8 cellular contexts compared by ENCODE assay signal in genomic region chr19:35702223-35703012, GRCh38. TPM values are rescaled to one million over a fixed set of nuclear protein-coding genes. Genes with fewer than 3 reads are reported as not detected.
DNase-seq lines count a peak whose midpoint lies in the region; ATAC-seq and TF ChIP-seq lines count a peak whose summit lies in the region.

No MANE protein-coding gene starts in this region.

- WGBS in ectodermal cell, 2 experiments: 1% methylated on average over 50 of the region's 50 CpGs

- H3K36me3 ChIP-seq in ectodermal cell (ENCODE audit: control insufficient read depth, insufficient read depth, low read length): no peaks in the 10 kb centered on the region
- no peaks in the 10 kb centered on the region for H3K36me3 ChIP-seq in lower lobe of right lung

- peak overlapping the region; percentile 30 for H3K4me3 ChIP-seq in ectodermal cell (ENCODE audit: insufficient read depth, low read depth, low read length)
- peak overlapping the region; percentile 78 for H3K4me3 ChIP-seq in lower lobe of right lung

- no peaks in the 10 kb centered on the region for H3K9me3 ChIP-seq in ectodermal cell (ENCODE audit: control insufficient read depth, low read length)
- no peaks in the 10 kb centered on the region for H3K9me3 ChIP-seq in lower lobe of right lung

- ATAC-seq in GM19372 (IDR thresholded peaks at IDR 0.05; ENCODE audit: low read depth, unreplicated experiment): peak; percentile 96
- peak; percentile 97 for ATAC-seq in HG03521 (IDR thresholded peaks at IDR 0.05; ENCODE audit: unreplicated experiment)
- ATAC-seq in lower lobe of right lung: peak; percentile 99 to 100

- intact Hi-C loops in lower lobe of right lung (cut with DNase I): no loop called here

- H3K4me1 ChIP-seq in ectodermal cell (ENCODE audit: control insufficient read depth, insufficient read depth, low read length): no peaks in the 10 kb centered on the region
- peaks cover 12% of the 10 kb centered on the region for H3K4me1 ChIP-seq in lower lobe of right lung

- H3K27me3 ChIP-seq in ectodermal cell (ENCODE audit: control insufficient read depth, insufficient read depth, low read length, poor library complexity, severe bottlenecking) (peaks cover 29% of the 10 kb centered on the region), lower lobe of right lung (ENCODE audit: low read depth) (no peaks in the 10 kb centered on the region)

- peak overlapping the region; percentile 37 for H3K27ac ChIP-seq in C4-2B
- H3K27ac ChIP-seq in ectodermal cell (ENCODE audit: insufficient read depth, low read depth, low read length, poor library complexity, severe bottlenecking): no peak overlapping the region
- peak overlapping the region; percentile 67 for H3K27ac ChIP-seq in lower lobe of right lung

- DNase-seq in NCI-H748 (lab: John Stamatoyannopoulos, UW; ENCODE audit: unreplicated experiment) (peak; percentile 100), lower lobe of right lung (peak; percentile 98)
- peak; percentile 93 to 95 for DNase-seq in activated CD4-positive, alpha-beta T cell treated with anti-CD3 and anti-CD28 coated beads, Interleukin-2, amount 50 U/mL, for 48 hours
- DNase-seq in stimulated activated CD4-positive, alpha-beta T cell treated with anti-CD3 and anti-CD28 coated beads, TNF-alpha, amount 100 ng/mL, for 1 hour (ENCODE audit: low read depth in 3 of 3, low spot score in 1 of 3): peak; percentile 74 to 85 (median 84)

- no peak for TF ChIP-seq CTCF in C4-2B (conservative IDR thresholded peaks at IDR 0.05)
- no peak for TF ChIP-seq CTCF in lower lobe of right lung (IDR thresholded peaks at IDR 0.05)

RNA-seq across cellular contexts. Expression of gene ZBTB32, which starts 1.9 kb away (rescaled TPM):
- polyA plus RNA-seq in ectodermal cell (2013, experiment 1 of 4): not detected
- polyA plus RNA-seq in ectodermal cell (2013, experiment 2 of 4): not detected
- polyA plus RNA-seq in ectodermal cell (2013, experiment 3 of 4): not detected
- polyA plus RNA-seq in ectodermal cell (2013, experiment 4 of 4): not detected
- 0.21 TPM for total RNA-seq in lower lobe of right lung

RNA-seq across cellular contexts. Expression of gene KMT2B, which starts 15.4 kb away (rescaled TPM):
- 33.4 TPM for polyA plus RNA-seq in ectodermal cell (2013, experiment 1 of 4)
- 33.6 TPM for polyA plus RNA-seq in ectodermal cell (2013, experiment 2 of 4)
- 28.7 TPM for polyA plus RNA-seq in ectodermal cell (2013, experiment 3 of 4)
- 36.1 TPM for polyA plus RNA-seq in ectodermal cell (2013, experiment 4 of 4)
- 37.2 TPM for total RNA-seq in lower lobe of right lung

RNA-seq across cellular contexts. Expression of gene UPK1A, which starts 36.1 kb away (rescaled TPM):
- polyA plus RNA-seq in ectodermal cell (2013, experiment 1 of 4): 0.50 TPM
- 0.68 TPM for polyA plus RNA-seq in ectodermal cell (2013, experiment 2 of 4)
- 0.21 TPM for polyA plus RNA-seq in ectodermal cell (2013, experiment 3 of 4)
- polyA plus RNA-seq in ectodermal cell (2013, experiment 4 of 4): 0.73 TPM
- not detected for total RNA-seq in lower lobe of right lung

RNA-seq across cellular contexts. Expression of gene IGFLR1, which starts 39.8 kb away (rescaled TPM):
- 9.1 TPM for polyA plus RNA-seq in ectodermal cell (2013, experiment 1 of 4)
- 5.3 TPM for polyA plus RNA-seq in ectodermal cell (2013, experiment 2 of 4)
- polyA plus RNA-seq in ectodermal cell (2013, experiment 3 of 4): 4.6 TPM
- polyA plus RNA-seq in ectodermal cell (2013, experiment 4 of 4): 5.0 TPM
- total RNA-seq in lower lobe of right lung: 17.1 TPM

RNA-seq across cellular contexts. Expression of gene U2AF1L4, which starts 42.8 kb away (rescaled TPM):
- 24.4 TPM for polyA plus RNA-seq in ectodermal cell (2013, experiment 1 of 4)
- polyA plus RNA-seq in ectodermal cell (2013, experiment 2 of 4): 19.5 TPM
- 19.1 TPM for polyA plus RNA-seq in ectodermal cell (2013, experiment 3 of 4)
- polyA plus RNA-seq in ectodermal cell (2013, experiment 4 of 4): 17.3 TPM
- 20.3 TPM for total RNA-seq in lower lobe of right lung
